11 cellular contexts compared by ENCODE assay signal in genomic region chr17:7020894-7021664, GRCh38. TPM values are rescaled to one million over a fixed set of nuclear protein-coding genes. Genes with fewer than 3 reads are reported as not detected.
DNase-seq lines count a peak whose midpoint lies in the region; ATAC-seq, FAIRE-seq and TF ChIP-seq lines count a peak whose summit lies in the region.
"Had no signal": no experiment of that assay in that cellular context is flagged by ENCODE, and none has a peak within 500 bp of the region (broad histone marks: within the 10 kb centered on the region; RNA-seq: fewer than 3 reads in every experiment).

No MANE protein-coding gene starts in this region.

- H3K36me3 ChIP-seq in HCT116 (ENCODE audit: control insufficient read depth in 1 of 2, insufficient read depth in 2 of 2, low read length in 2 of 2), result no peaks in the 10 kb centered on the region

- no peaks in the 10 kb centered on the region for H3K27me3 ChIP-seq in HCT116 (ENCODE audit: insufficient read depth, low read length)

- intact Hi-C loops in HCT116 (cut with micrococcal nuclease), result no loop called here

- H3K4me2 ChIP-seq in A549 (peak overlapping the region; percentile 59; the same call in 2 of the 3 replicates), HCT116 (ENCODE audit: low read length) (peak overlapping the region; percentile 73)

- H3K9me3 ChIP-seq in A549, result no peaks in the 10 kb centered on the region
- H3K9me3 ChIP-seq in HCT116 (ENCODE audit: control insufficient read depth in 1 of 2, insufficient read depth in 1 of 2, low read depth in 1 of 2, low read length in 2 of 2), result no peaks in the 10 kb centered on the region

- ATAC-seq in A549, result peak in 1 of 2 experiments; percentile 3; a peak in 1 of 6 replicates
- ATAC-seq in HCT116, result no peak
- no peak for ATAC-seq in naive B cell (ENCODE audit: low read depth in 2 of 2)
- ATAC-seq in HG03175 (IDR thresholded peaks at IDR 0.05; ENCODE audit: unreplicated experiment), result no peak
- no peak for ATAC-seq in GM21423 (IDR thresholded peaks at IDR 0.05; ENCODE audit: unreplicated experiment)
- no peak for ATAC-seq in HG03457 (IDR thresholded peaks at IDR 0.05; ENCODE audit: unreplicated experiment)

- H3K4me1 ChIP-seq in A549 (peaks cover 24% of the 10 kb centered on the region), HCT116 (ENCODE audit: control insufficient read depth in 1 of 2, insufficient read depth in 2 of 2, low read length in 2 of 2) (peaks cover 6 to 44% of the 10 kb centered on the region in 2 experiments; a peak in 3 of 4 replicates)
- H3K4me1 ChIP-seq: foreskin keratinocyte had no signal

- BruUV-seq in HCT116 (replicated peaks; lab: Mats Ljungman, UMichigan), result no TSS peak

- no peak for TF ChIP-seq POLR2A in A549 (IDR thresholded peaks at IDR 0.05; ENCODE audit: low read length)
- TF ChIP-seq POLR2A in HCT116 (IDR thresholded peaks at IDR 0.05; ENCODE audit: borderline replicate concordance, extremely low read depth, insufficient read depth, insufficient read length), result no peak

- DNase-seq in A549 (ENCODE audit: low read depth in 1 of 2, low spot score in 1 of 2) (no peak), HCT116 (ENCODE audit: low read depth, low spot score) (no peak), naive B cell (no peak), DMS79 treated with DMSO at 0.1 percent for 48 hours (lab: John Stamatoyannopoulos, UW) (no peak)
- DNase-seq: DMS 273 treated with DMSO at 0.1 percent for 48 hours, foreskin keratinocyte had no signal

- CTCF ChIA-PET in A549 (lab: Yijun Ruan, JAX), result interaction anchor here (0.6 to 11.4 kb wide), 58 partner anchors 9 to 553 kb away, joined by 3 to 77 read pairs (median 4); partner anchors contain the start of genes C17orf100, KIAA0753, MED31 and RNASEK
- CTCF ChIA-PET in HCT116 (lab: Charles Lee), result interaction anchor here (0.6 to 2.3 kb wide), 9 partner anchors 15 to 358 kb away, joined by 3 to 15 read pairs (median 4); partner anchors contain the start of gene SLC16A13

- peak; percentile 68 for FAIRE-seq in A549 (lab: Jason Lieb, UNC)

- 0 out of 2 replicates have a peak overlapping the region, but pooled peaks have one; percentile 43 for H3K9ac ChIP-seq in HCT116 (ENCODE audit: low read length)

- no peaks in the 10 kb centered on the region for H3K79me2 ChIP-seq in HCT116 (ENCODE audit: insufficient read depth, low read length)

- POLR2A ChIA-PET in A549 (lab: Yijun Ruan, JAX) (interaction anchor here (0.5 to 1.7 kb wide), 2 partner anchors 15 to 255 kb away, joined by 3 to 8 read pairs; partner anchors contain the start of gene SLC16A13), HCT116 (lab: Charles Lee) (interaction anchor here (0.8 to 1.8 kb wide), 2 partner anchors 10 to 15 kb away, joined by 3 to 7 read pairs; partner anchors contain the start of gene SLC16A13)

- peak overlapping the region in 1 of 2 experiments; percentile 94; a peak in 3 of 6 replicates for H3K27ac ChIP-seq in A549
- H3K27ac ChIP-seq in HCT116 (ENCODE audit: low read depth, low read length), result no peak overlapping the region
- peak overlapping the region; percentile 65 for H3K27ac ChIP-seq in cingulate gyrus (ENCODE audit: low read depth, low read length)
- H3K27ac ChIP-seq: foreskin keratinocyte had no signal

- 77% methylated on average over 11 of the region's 11 CpGs for WGBS in A549 (ENCODE audit: missing lambda C conversion rate)

- H3K4me3 ChIP-seq in A549 (no peak overlapping the region), HCT116 (replicated peaks in 1 of 2; ENCODE audit: low read depth in 1 of 2, low read length in 2 of 2) (no peak overlapping the region)

- H3K9me3 Mint-ChIP-seq in naive B cell, result peaks cover 0 to 2% (median 0%) of the 10 kb centered on the region in 7 donors
- H3K9me3 Mint-ChIP-seq: activated naive CD4-positive, alpha-beta T cell treated with anti-CD3 and anti-CD28 coated beads, Interleukin-2, amount 10 ng/mL, durations not matched to agents 7 days and 5 days had no signal

- TF ChIP-seq CTCF in A549 (IDR thresholded peaks at IDR 0.05) (no peak), HCT116 (IDR thresholded peaks at IDR 0.05 in 2 of 3, conservative IDR thresholded peaks at IDR 0.05 in 1 of 3; ENCODE audit: borderline replicate concordance in 1 of 3, insufficient read depth in 1 of 3, low read depth in 2 of 3, low read length in 2 of 3) (no peak)

- peaks cover 28 to 57% (median 48%) of the 10 kb centered on the region in 3 donors for H3K4me1 Mint-ChIP-seq in naive B cell

- H3K36me3 Mint-ChIP-seq in naive B cell, result no peaks in the 10 kb centered on the region

- peak overlapping the region in 4 of 6 donors; percentile 68 to 98 (median 94) for H3K27ac Mint-ChIP-seq in naive B cell

- H3K27me3 Mint-ChIP-seq in naive B cell, result no peaks in the 10 kb centered on the region

- no peaks in the 10 kb centered on the region for H3K9me2 ChIP-seq in HCT116 (ENCODE audit: insufficient read depth)

- H3K4me3 Mint-ChIP-seq in naive B cell, result peak overlapping the region in 6 of 8 donors; percentile 73 to 91 (median 80)

- RAD21 ChIA-PET in HCT116 (lab: Charles Lee; ENCODE audit: low non-redundant PET in 1 of 2, low total read pairs in 2 of 2, uncharacterized antibody in 2 of 2, unreplicated experiment in 2 of 2), result interaction anchor here in 1 of 2 experiments (1.6 kb wide), 1 partner anchor 178 kb away, joined by 4 read pairs; no protein-coding TSS in a partner anchor

- TF ChIP-seq EP300 in A549 (IDR thresholded peaks at IDR 0.05), result no peak

- no peak for TF ChIP-seq RAD21 in A549 (conservative IDR thresholded peaks at IDR 0.05 in 1 of 2, IDR thresholded peaks at IDR 0.05 in 1 of 2)
- no peak for TF ChIP-seq RAD21 in HCT116 (IDR thresholded peaks at IDR 0.05; ENCODE audit: low read depth)

- H2AFZ ChIP-seq in HCT116 (ENCODE audit: low read depth, low read length, poor library complexity, severe bottlenecking), result no peak overlapping the region

- no peaks in the 10 kb centered on the region for H4K20me1 ChIP-seq in HCT116 (ENCODE audit: insufficient read depth)

TF ChIP-seq in A549, 52 proteins besides CTCF, POLR2A, EP300 and RAD21 (continues in another document):
- TF ChIP-seq NPAS2 (CRISPR knock-in tag; IDR thresholded peaks at IDR 0.05; ENCODE audit: borderline replicate concordance) (no peak), HEYL (CRISPR knock-in tag; IDR thresholded peaks at IDR 0.05) (no peak), ZFP36 (IDR thresholded peaks at IDR 0.05; ENCODE audit: borderline replicate concordance, partially characterized antibody) (no peak), RARB (CRISPR knock-in tag; IDR thresholded peaks at IDR 0.05) (no peak)

TF ChIP-seq in HCT116, 20 proteins besides CTCF, POLR2A, EP300 and RAD21 (continues in another document):
- no peak for TF ChIP-seq FOSL1 (IDR thresholded peaks at IDR 0.05; ENCODE audit: low read depth)

RNA-seq across cellular contexts. Expression of gene BCL6B, which starts 1.8 kb away (rescaled TPM):
- polyA plus RNA-seq in A549 (2011; rRNA removed) (0.16 TPM in 1 of 2 replicates, not detected in the other), A549 (2017; fragmentation: RNase III; extraction: RNeasy Plus Mini Kit Qiagen cat#74134 plus additional on column Dnase treatment) (0.03 to 0.04 TPM in 2 of 3 replicates, not detected in the other), naive B cell (ENCODE audit: low read depth in 6 of 6) (under 1 TPM in 3 of 6 donors, not detected in 3; 0.21 to 0.36 (median 0.29) TPM)
- 0.01 TPM in 1 of 2 replicates, not detected in the other for polyA plus RNA-seq in A549 (2012; cell fraction: cytosol; rRNA removed)
- 0.02 and 0.05 TPM in 2 replicates for polyA plus RNA-seq in A549 (2012; cell fraction: nucleus; rRNA removed)
- not detected in 2 replicates for polyA minus RNA-seq in A549 (2011; rRNA and poly(A)+ RNA removed)
- 0.57 TPM for total RNA-seq in HCT116 (2021; ENCODE audit: unreplicated experiment)
- polyA plus RNA-seq in HCT116 (2012), result 0.27 and 0.31 TPM in 2 replicates

RNA-seq across cellular contexts. Expression of gene RNASEK, which starts 8.7 kb away (rescaled TPM):
- 185 and 210 TPM in 2 replicates for polyA plus RNA-seq in A549 (2011; rRNA removed)
- 152 and 203 TPM in 2 replicates for polyA plus RNA-seq in A549 (2012; cell fraction: cytosol; rRNA removed)
- polyA plus RNA-seq in A549 (2012; cell fraction: nucleus; rRNA removed), result 129 and 138 TPM in 2 replicates
- polyA plus RNA-seq in A549 (2017; fragmentation: RNase III; extraction: RNeasy Plus Mini Kit Qiagen cat#74134 plus additional on column Dnase treatment), result 388 to 426 TPM (median 424 TPM) in 3 replicates
- 81.0 and 92.3 TPM in 2 replicates for polyA minus RNA-seq in A549 (2011; rRNA and poly(A)+ RNA removed)
- total RNA-seq in HCT116 (2021; ENCODE audit: unreplicated experiment), result 160 TPM
- 173 and 253 TPM in 2 replicates for polyA plus RNA-seq in HCT116 (2012)
- polyA plus RNA-seq in naive B cell (ENCODE audit: low read depth in 6 of 6), result 100 to 1,000 TPM; 678 to 895 (median 858) TPM

RNA-seq across cellular contexts. Expression of gene SLC16A13, which starts 14.7 kb away (rescaled TPM):
- polyA plus RNA-seq in A549 (2011; rRNA removed) (6.2 and 8.0 TPM in 2 replicates), A549 (2017; fragmentation: RNase III; extraction: RNeasy Plus Mini Kit Qiagen cat#74134 plus additional on column Dnase treatment) (6.2 to 10.9 TPM (median 10.4 TPM) in 3 replicates), naive B cell (ENCODE audit: low read depth in 6 of 6) (1 to 10 TPM in 5 of 6 donors, under 1 TPM in 1; 0.66 to 3.0 (median 2.4) TPM)
- polyA plus RNA-seq in A549 (2012; cell fraction: cytosol; rRNA removed), result 7.9 and 11.7 TPM in 2 replicates
- 16.2 and 19.5 TPM in 2 replicates for polyA plus RNA-seq in A549 (2012; cell fraction: nucleus; rRNA removed)
- polyA minus RNA-seq in A549 (2011; rRNA and poly(A)+ RNA removed), result 8.2 and 8.4 TPM in 2 replicates
- total RNA-seq in HCT116 (2021; ENCODE audit: unreplicated experiment), result 6.8 TPM
- 3.4 and 4.7 TPM in 2 replicates for polyA plus RNA-seq in HCT116 (2012)

RNA-seq across cellular contexts. Expression of gene SLC16A11, which starts 22.8 kb away (rescaled TPM):
- polyA plus RNA-seq in A549 (2011; rRNA removed) (not detected in 2 replicates), A549 (2017; fragmentation: RNase III; extraction: RNeasy Plus Mini Kit Qiagen cat#74134 plus additional on column Dnase treatment) (not detected in 3 replicates), naive B cell (ENCODE audit: low read depth in 6 of 6) (1 to 10 TPM in 5 of 6 donors, not detected in 1; 1.8 to 3.6 (median 2.3) TPM)
- polyA plus RNA-seq in A549 (2012; cell fraction: cytosol; rRNA removed), result not detected in 2 replicates
- polyA plus RNA-seq in A549 (2012; cell fraction: nucleus; rRNA removed), result 0.08 TPM in 1 of 2 replicates, not detected in the other
- not detected in 2 replicates for polyA minus RNA-seq in A549 (2011; rRNA and poly(A)+ RNA removed)
- total RNA-seq in HCT116 (2021; ENCODE audit: unreplicated experiment), result not detected
- not detected in 2 replicates for polyA plus RNA-seq in HCT116 (2012)

RNA-seq across cellular contexts. Expression of gene ALOX12, which starts 25.2 kb away (rescaled TPM):
- not detected in 2 replicates for polyA plus RNA-seq in A549 (2011; rRNA removed)
- polyA plus RNA-seq in A549 (2012; cell fraction: cytosol; rRNA removed), result not detected in 2 replicates
- polyA plus RNA-seq in A549 (2012; cell fraction: nucleus; rRNA removed), result 0.02 TPM in 1 of 2 replicates, not detected in the other
- polyA plus RNA-seq in A549 (2017; fragmentation: RNase III; extraction: RNeasy Plus Mini Kit Qiagen cat#74134 plus additional on column Dnase treatment), result not detected in 3 replicates
- not detected in 2 replicates for polyA minus RNA-seq in A549 (2011; rRNA and poly(A)+ RNA removed)
- not detected for total RNA-seq in HCT116 (2021; ENCODE audit: unreplicated experiment)
- polyA plus RNA-seq in HCT116 (2012), result 0.15 and 0.21 TPM in 2 replicates
- 1 to 10 TPM in 3 of 6 donors, under 1 TPM in 2, not detected in 1; 0.27 to 2.5 (median 1.4) TPM for polyA plus RNA-seq in naive B cell (ENCODE audit: low read depth in 6 of 6)
